ENCODE assay signal across 9 cellular contexts in the genomic region with DNA sequence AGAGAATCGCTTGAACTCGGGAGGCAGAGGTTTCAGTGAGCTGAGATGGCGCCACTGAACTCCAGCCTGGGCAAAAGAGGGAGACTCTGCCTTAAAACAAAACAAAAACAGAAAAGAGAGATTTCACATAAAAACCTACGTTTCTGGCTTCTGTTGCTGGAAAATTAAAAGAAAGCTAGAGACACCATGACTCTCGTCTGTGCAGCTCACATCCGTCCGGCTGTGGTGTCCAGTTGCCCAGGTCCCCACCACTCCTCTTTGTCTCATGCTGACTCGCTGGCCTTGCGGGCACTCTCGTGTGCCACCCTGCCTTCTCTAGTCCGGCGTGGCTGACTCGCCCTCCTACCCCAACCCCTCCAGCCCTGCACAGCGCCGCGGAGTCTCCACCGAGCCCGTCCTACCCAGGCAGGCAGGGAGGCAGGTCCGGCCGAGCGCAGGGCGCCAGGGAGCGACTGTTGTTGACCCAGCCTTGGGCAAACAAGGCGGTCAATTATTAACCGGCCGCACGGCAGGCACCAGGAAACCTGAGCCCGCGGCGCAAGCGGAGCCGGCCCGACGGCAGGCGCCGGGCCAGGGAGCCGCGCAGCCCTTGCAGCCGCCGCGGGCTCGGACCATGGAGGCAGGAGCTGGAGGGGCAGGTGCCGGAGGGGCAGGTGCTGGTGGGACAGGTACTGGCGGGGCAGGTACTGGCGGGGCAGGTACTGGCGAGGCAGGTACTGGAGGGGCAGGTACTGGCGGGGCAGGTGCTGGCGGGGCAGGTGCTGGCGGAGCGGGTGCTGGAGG. TPM values are rescaled to one million over a fixed set of nuclear protein-coding genes. Genes with fewer than 3 reads are reported as not detected.
DNase-seq lines count a peak whose midpoint lies in the region; ATAC-seq and TF ChIP-seq lines count a peak whose summit lies in the region.
"Had no signal": no experiment of that assay in that cellular context is flagged by ENCODE, and none has a peak within 500 bp of the region (broad histone marks: within the 10 kb centered on the region; RNA-seq: fewer than 3 reads in every experiment).

A gene (plus strand): TSS at position 521 of the 783 bp plus-strand sequence. CDS start 93 bp downstream, at position 614.

- H3K27me3 Mint-ChIP-seq in activated T-cell treated with anti-CD3 and anti-CD28 coated beads, Interleukin-2, amount 50 U/mL, for 72 hours (ENCODE audit: low read depth): peaks cover 40% of the 10 kb centered on the region

- TF ChIP-seq POLR2A in stomach (IDR thresholded peaks at IDR 0.05) (no peak), tibial nerve (IDR thresholded peaks at IDR 0.05) (no peak)

- ATAC-seq in activated T-cell treated with anti-CD3 and anti-CD28 coated beads, Interleukin-2, amount 50 U/mL, for 72 hours (replicated peaks in 1 of 2): no peak
- peak; percentile 36 for ATAC-seq in SK-N-SH treated with all-trans-retinoic acid at 6 μM for 48 hours
- no peak for ATAC-seq in HG03135 (IDR thresholded peaks at IDR 0.05; ENCODE audit: unreplicated experiment)

- no peak for TF ChIP-seq EP300 in stomach (IDR thresholded peaks at IDR 0.05)
- no peak for TF ChIP-seq EP300 in tibial nerve (IDR thresholded peaks at IDR 0.05)

- H3K4me1 ChIP-seq in stomach (peaks cover 17 to 26% (median 22%) of the 10 kb centered on the region in 4 donors), tibial nerve (peaks cover 0 to 19% (median 6%) of the 10 kb centered on the region in 4 donors)

- DNase-seq in activated T-cell treated with anti-CD3 and anti-CD28 coated beads, Interleukin-2, amount 50 U/mL, for 72 hours: no peak
- DNase-seq in activated T-cell treated with anti-CD3 and anti-CD28 coated beads, Interleukin-2, amount 50 U/mL, for 48 hours: no peak
- DNase-seq in stomach: peak; percentile 94
- DNase-seq in NCI-H2107 (lab: John Stamatoyannopoulos, UW): no peak
- DNase-seq in tibial nerve (ENCODE audit: low spot score in 2 of 2): no peak

- peaks cover 14 to 30% of the 10 kb centered on the region in 2 donors for H3K36me3 Mint-ChIP-seq in activated T-cell treated with anti-CD3 and anti-CD28 coated beads, Interleukin-2, amount 50 U/mL, for 72 hours (ENCODE audit: insufficient read depth in 2 of 2)

- H3K9me3 Mint-ChIP-seq in activated T-cell treated with anti-CD3 and anti-CD28 coated beads, Interleukin-2, amount 50 U/mL, for 72 hours: peaks cover 11 to 15% of the 10 kb centered on the region in 2 donors

- 14 to 34% (median 16%) methylated on average over 32 to 50 of the region's 50 CpGs for WGBS in stomach, 5 donors
- WGBS in tibial nerve, 2 donors: 16 to 24% methylated on average over 35 to 50 of the region's 50 CpGs

- no peaks in the 10 kb centered on the region for H3K36me3 ChIP-seq in stomach
- H3K36me3 ChIP-seq in tibial nerve: no peaks in the 10 kb centered on the region

- H3K9me3 ChIP-seq in iPS-18c (ENCODE audit: control insufficient read depth, insufficient read depth, low read length) (peaks cover 4% of the 10 kb centered on the region), stomach (peaks cover 14 to 27% (median 26%) of the 10 kb centered on the region in 4 donors), tibial nerve (peaks cover 0 to 36% (median 8%) of the 10 kb centered on the region in 4 donors)

- peak within 1 kb of the TSS; percentile 68 to 80 for H3K4me3 Mint-ChIP-seq in activated T-cell treated with anti-CD3 and anti-CD28 coated beads, Interleukin-2, amount 50 U/mL, for 72 hours

- H3K4me3 ChIP-seq in iPS-18c (ENCODE audit: insufficient read depth, low read depth, low read length): peak within 1 kb of the TSS; percentile 43
- peak within 1 kb of the TSS; percentile 36 to 55 (median 40) for H3K4me3 ChIP-seq in stomach
- H3K4me3 ChIP-seq in tibial nerve: peak within 1 kb of the TSS in 2 of 4 donors; percentile 5 to 27

- intact Hi-C loops in stomach (cut with DNase I; ENCODE audit: low total_unique reads): no loop called here

- H3K27me3 ChIP-seq in stomach (peaks cover 0 to 58% (median 18%) of the 10 kb centered on the region in 3 donors), tibial nerve (peaks cover 0 to 61% of the 10 kb centered on the region in 2 donors)

- H3K27ac Mint-ChIP-seq in activated T-cell treated with anti-CD3 and anti-CD28 coated beads, Interleukin-2, amount 50 U/mL, for 72 hours: no peak within 1 kb of the TSS
- H3K27ac Mint-ChIP-seq: CD14-positive monocyte had no signal

- TF ChIP-seq CTCF in stomach (IDR thresholded peaks at IDR 0.05) (no peak), tibial nerve (IDR thresholded peaks at IDR 0.05) (no peak)

- peak within 1 kb of the TSS; percentile 54 to 88 (median 67) for H3K27ac ChIP-seq in stomach
- no peak within 1 kb of the TSS for H3K27ac ChIP-seq in tibial nerve

- peaks cover 10% of the 10 kb centered on the region for H3K4me1 Mint-ChIP-seq in activated T-cell treated with anti-CD3 and anti-CD28 coated beads, Interleukin-2, amount 50 U/mL, for 72 hours (ENCODE audit: low read depth)

TF ChIP-seq in SK-N-SH treated with all-trans-retinoic acid at 6 μM for 48 hours, 23 proteins besides CTCF, POLR2A, EP300 and RAD21:
- TF ChIP-seq BACH2 (CRISPR knock-in tag; IDR thresholded peaks at IDR 0.05; ENCODE audit: borderline replicate concordance) (no peak), ZNF8 (CRISPR knock-in tag; IDR thresholded peaks at IDR 0.05) (no peak), ZNF70 (CRISPR knock-in tag; IDR thresholded peaks at IDR 0.05) (no peak), ZNF565 (CRISPR knock-in tag; conservative IDR thresholded peaks at IDR 0.05; ENCODE audit: low read depth) (no peak), CSDC2 (CRISPR knock-in tag; IDR thresholded peaks at IDR 0.05) (no peak), ZFP3 (CRISPR knock-in tag; IDR thresholded peaks at IDR 0.05) (no peak), PPARA (CRISPR knock-in tag; IDR thresholded peaks at IDR 0.05; ENCODE audit: borderline replicate concordance) (no peak)
- TF ChIP-seq, protein P1, sequence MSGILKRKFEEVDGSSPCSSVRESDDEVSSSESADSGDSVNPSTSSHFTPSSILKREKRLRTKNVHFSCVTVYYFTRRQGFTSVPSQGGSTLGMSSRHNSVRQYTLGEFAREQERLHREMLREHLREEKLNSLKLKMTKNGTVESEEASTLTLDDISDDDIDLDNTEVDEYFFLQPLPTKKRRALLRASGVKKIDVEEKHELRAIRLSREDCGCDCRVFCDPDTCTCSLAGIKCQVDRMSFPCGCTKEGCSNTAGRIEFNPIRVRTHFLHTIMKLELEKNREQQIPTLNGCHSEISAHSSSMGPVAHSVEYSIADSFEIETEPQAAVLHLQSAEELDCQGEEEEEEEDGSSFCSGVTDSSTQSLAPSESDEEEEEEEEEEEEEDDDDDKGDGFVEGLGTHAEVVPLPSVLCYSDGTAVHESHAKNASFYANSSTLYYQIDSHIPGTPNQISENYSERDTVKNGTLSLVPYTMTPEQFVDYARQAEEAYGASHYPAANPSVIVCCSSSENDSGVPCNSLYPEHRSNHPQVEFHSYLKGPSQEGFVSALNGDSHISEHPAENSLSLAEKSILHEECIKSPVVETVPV (CRISPR knock-in tag; IDR thresholded peaks at IDR 0.05): no peak
- TF ChIP-seq, protein P2, sequence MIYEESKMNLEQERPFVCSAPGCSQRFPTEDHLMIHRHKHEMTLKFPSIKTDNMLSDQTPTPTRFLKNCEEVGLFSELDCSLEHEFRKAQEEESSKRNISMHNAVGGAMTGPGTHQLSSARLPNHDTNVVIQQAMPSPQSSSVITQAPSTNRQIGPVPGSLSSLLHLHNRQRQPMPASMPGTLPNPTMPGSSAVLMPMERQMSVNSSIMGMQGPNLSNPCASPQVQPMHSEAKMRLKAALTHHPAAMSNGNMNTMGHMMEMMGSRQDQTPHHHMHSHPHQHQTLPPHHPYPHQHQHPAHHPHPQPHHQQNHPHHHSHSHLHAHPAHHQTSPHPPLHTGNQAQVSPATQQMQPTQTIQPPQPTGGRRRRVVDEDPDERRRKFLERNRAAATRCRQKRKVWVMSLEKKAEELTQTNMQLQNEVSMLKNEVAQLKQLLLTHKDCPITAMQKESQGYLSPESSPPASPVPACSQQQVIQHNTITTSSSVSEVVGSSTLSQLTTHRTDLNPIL (CRISPR knock-in tag; IDR thresholded peaks at IDR 0.05; ENCODE audit: low read depth): no peak

RNA-seq across cellular contexts. Expression of the gene that starts here (rescaled TPM):
- total RNA-seq in activated T-cell treated with anti-CD3 and anti-CD28 coated beads, Interleukin-2, amount 50 U/mL, for 72 hours: not detected
- total RNA-seq in stomach: 10 to 100 TPM in 1 of 5 donors, 1 to 10 TPM in 1, under 1 TPM in 1, not detected in 2; 0.73 to 10.9 (median 1.8) TPM
- 1 to 10 TPM in 2 of 3 donors, under 1 TPM in 1; 0.48 to 3.7 (median 1.4) TPM for polyA plus RNA-seq in stomach
- not detected for total RNA-seq in tibial nerve
- polyA plus RNA-seq: CD14-positive monocyte had no signal

Comparison
In these comparisons a context has a peak if more than half of its experiments do, and no peak if none do; other contexts are left out.
1. H3K27ac ChIP-seq: peak in stomach (5 of 5); none in tibial nerve (0 of 4).